Comparison of ENCODE assay signal across 25 cellular contexts in the genomic region with DNA sequence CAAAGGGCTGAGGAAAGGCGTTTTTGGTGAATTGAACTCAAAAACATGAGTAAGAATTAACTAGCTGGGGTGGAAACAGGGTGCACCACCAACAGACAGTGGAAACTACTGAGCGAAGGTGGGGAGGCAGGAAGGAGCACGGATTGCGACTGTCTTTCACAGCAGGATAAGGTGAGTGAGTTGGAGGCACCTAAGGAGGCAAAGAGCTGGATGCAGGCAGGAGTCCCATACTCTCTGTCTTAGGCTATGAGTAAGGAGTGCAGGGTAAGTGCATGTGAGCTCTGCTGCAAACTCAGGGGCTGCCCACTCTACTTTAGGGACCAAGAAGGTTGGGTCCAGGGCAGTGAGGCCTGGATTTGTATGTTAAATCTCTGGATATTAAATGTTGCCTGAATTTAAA.
"Had no signal": no experiment of that assay in that cellular context is flagged by ENCODE, and none has a peak within 500 bp of the region (broad histone marks: within the 10 kb centered on the region; RNA-seq: fewer than 3 reads in every experiment).

No MANE protein-coding gene starts in this region.

- H3K36me3 ChIP-seq: left ventricle myocardium inferior, pancreas, prostate gland, tibial nerve, uterus had no signal

- H3K4me3 ChIP-seq: left ventricle myocardium inferior, lung, mucosa of descending colon, pancreas, prostate gland, skin epidermis, tibial nerve, uterus had no signal

- DNase-seq: hypothalamus; islet precursor cell; left ventricle myocardium inferior; midbrain; mucosa of descending colon; naive thymus-derived CD4-positive, alpha-beta T cell; nucleus accumbens; pancreas; posterior cingulate gyrus; retina; right cardiac atrium; stimulated activated CD4-positive, alpha-beta T cell treated with anti-CD3 and anti-CD28 coated beads, Interleukin-12 subunit alpha, Interleukin-12 subunit beta, amount 100 ng/mL, for 4 hours; stimulated activated CD4-positive, alpha-beta T cell treated with anti-CD3 and anti-CD28 coated beads, Interleukin-15, amount 100 ng/mL, for 24 hours; stimulated activated CD4-positive, alpha-beta T cell treated with anti-CD3 and anti-CD28 coated beads, Interleukin-2, amount 100 ng/mL, for 24 hours; stimulated activated CD4-positive, alpha-beta T cell treated with anti-CD3 and anti-CD28 coated beads, Interleukin-4, amount 100 ng/mL, for 1 hour; stimulated activated naive B cell treated with anti-CD40 and anti-IgM and Interleukin-4, amounts not matched to agents 10 μg/mL and 1 μg/mL and 100 μg/mL, for 72 hours; uterus had no signal

- H3K36me3 Mint-ChIP-seq: naive thymus-derived CD4-positive, alpha-beta T cell; natural killer cell treated with Interleukin-12 subunit alpha and Interleukin-12 subunit beta and Interleukin-15 and Interleukin-18, amount 100 ng/mL, for 72 hours; stimulated activated naive B cell treated with anti-CD40 and anti-IgM and Interleukin-4, amounts not matched to agents 10 μg/mL and 1 μg/mL and 100 μg/mL, for 72 hours; type B pancreatic cell had no signal

- H3K4me3 Mint-ChIP-seq: naive thymus-derived CD4-positive, alpha-beta T cell; natural killer cell treated with Interleukin-12 subunit alpha and Interleukin-12 subunit beta and Interleukin-15 and Interleukin-18, amount 100 ng/mL, for 72 hours; stimulated activated naive B cell treated with anti-CD40 and anti-IgM and Interleukin-4, amounts not matched to agents 10 μg/mL and 1 μg/mL and 100 μg/mL, for 72 hours; stimulated activated naive CD8-positive, alpha-beta T cell treated with anti-CD3 and anti-CD28 coated beads, Interleukin-15, Interleukin-2, amounts not matched to agents 100 ng/mL and 50 ng/mL, for 24 hours; type B pancreatic cell had no signal

- FAIRE-seq: pancreas had no signal

- H3K4me1 Mint-ChIP-seq: naive thymus-derived CD4-positive, alpha-beta T cell; stimulated activated naive B cell treated with anti-CD40 and anti-IgM and Interleukin-4, amounts not matched to agents 10 μg/mL and 1 μg/mL and 100 μg/mL, for 72 hours had no signal

- H3K9me3 Mint-ChIP-seq: stimulated activated naive B cell treated with anti-CD40 and anti-IgM and Interleukin-4, amounts not matched to agents 10 μg/mL and 1 μg/mL and 100 μg/mL, for 72 hours; type B pancreatic cell had no signal

- H3K4me1 ChIP-seq: left ventricle myocardium inferior, pancreas, prostate gland, tibial nerve, uterus had no signal

- H3K27ac Mint-ChIP-seq: naive thymus-derived CD4-positive, alpha-beta T cell; stimulated activated naive B cell treated with anti-CD40 and anti-IgM and Interleukin-4, amounts not matched to agents 10 μg/mL and 1 μg/mL and 100 μg/mL, for 72 hours; stimulated activated naive CD8-positive, alpha-beta T cell treated with anti-CD3 and anti-CD28 coated beads, Interleukin-15, Interleukin-2, amounts not matched to agents 100 ng/mL and 50 ng/mL, for 24 hours; type B pancreatic cell had no signal

- ATAC-seq: mucosa of descending colon; naive thymus-derived CD4-positive, alpha-beta T cell; natural killer cell treated with Interleukin-12 subunit alpha and Interleukin-12 subunit beta and Interleukin-15 and Interleukin-18, amount 100 ng/mL, for 72 hours; pancreas; right cardiac atrium; sciatic nerve; stimulated activated naive B cell treated with anti-CD40 and anti-IgM and Interleukin-4, amounts not matched to agents 10 μg/mL and 1 μg/mL and 100 μg/mL, for 72 hours had no signal

- H3K9me3 ChIP-seq: left ventricle myocardium inferior, mucosa of descending colon, pancreas, prostate gland, tibial nerve, uterus had no signal

- H3K27me3 ChIP-seq: pancreas, tibial nerve, uterus had no signal

- H3K27me3 Mint-ChIP-seq: stimulated activated naive B cell treated with anti-CD40 and anti-IgM and Interleukin-4, amounts not matched to agents 10 μg/mL and 1 μg/mL and 100 μg/mL, for 72 hours; type B pancreatic cell had no signal

- H3K27ac ChIP-seq: left ventricle myocardium inferior, pancreas, prostate gland, skin epidermis, tibial nerve, uterus had no signal
